ENCODE assay signal across 9 cellular contexts in genomic region chr5:141234109-141234508, GRCh38. TPM values are rescaled to one million over a fixed set of nuclear protein-coding genes. Genes with fewer than 3 reads are reported as not detected.
A peak's percentile ranks its signal among the peaks of the same experiment; 100 is the strongest.
DNase-seq lines count a peak whose midpoint lies in the region; FAIRE-seq and TF ChIP-seq lines count a peak whose summit lies in the region.
"Had no signal": no experiment of that assay in that cellular context is flagged by ENCODE, and none has a peak within 500 bp of the region (broad histone marks: within the 10 kb centered on the region; RNA-seq: fewer than 3 reads in every experiment).

No MANE protein-coding gene starts in this region.

- no peak overlapping the region for H3K4me2 ChIP-seq in MM.1S (ENCODE audit: low read depth, low read length)
- peak overlapping the region; percentile 16 for H3K4me2 ChIP-seq in osteoblast (ENCODE audit: insufficient read depth, low read length)
- no peak overlapping the region for H3K4me2 ChIP-seq in hepatocyte

- no peak overlapping the region for H3K4me3 ChIP-seq in MM.1S (ENCODE audit: low read length)
- no peak overlapping the region for H3K4me3 ChIP-seq in choroid plexus epithelial cell (ENCODE audit: low read depth, low read length)
- H3K4me3 ChIP-seq in osteoblast (ENCODE audit: insufficient read depth, low read length) = peak overlapping the region; percentile 48
- H3K4me3 ChIP-seq in hepatocyte = no peak overlapping the region

- DNase-seq in D721Med (ENCODE audit: insufficient read length, low spot score) (no peak), MM.1S (no peak), choroid plexus epithelial cell (ENCODE audit: low read depth) (peak; percentile 2), osteoblast (ENCODE audit: insufficient read length, low spot score, missing footprints) (no peak), NCI-H2081 treated with DMSO at 0.1 percent for 48 hours (lab: John Stamatoyannopoulos, UW) (no peak), mucosa of gallbladder (ENCODE audit: low spot score) (no peak), NCI-H1930 (lab: John Stamatoyannopoulos, UW) (no peak), hepatocyte (ENCODE audit: low spot score) (no peak)
- DNase-seq: NCI-H1694 had no signal

- H3K79me2 ChIP-seq in MM.1S (ENCODE audit: low read length) (no peaks in the 10 kb centered on the region), osteoblast (ENCODE audit: insufficient read depth, low read length) (no peaks in the 10 kb centered on the region), hepatocyte (no peaks in the 10 kb centered on the region)

- WGBS in hepatocyte (ENCODE audit: low lambda C conversion rate, missing lambda C conversion rate) = 77% methylated on average over 9 of the region's 9 CpGs

- H4K20me1 ChIP-seq in MM.1S (ENCODE audit: insufficient read depth, low read length) (no peaks in the 10 kb centered on the region), osteoblast (ENCODE audit: insufficient read depth, low read length) (no peaks in the 10 kb centered on the region), hepatocyte (ENCODE audit: insufficient read depth, poor library complexity, severe bottlenecking) (no peaks in the 10 kb centered on the region)

- H3K9me2 ChIP-seq in MM.1S (replicated peaks; ENCODE audit: insufficient read depth, low read length) (no peaks in the 10 kb centered on the region), hepatocyte (replicated peaks; ENCODE audit: insufficient read depth) (no peaks in the 10 kb centered on the region)

- peak; percentile 38 for TF ChIP-seq CTCF in D721Med (IDR thresholded peaks at IDR 0.05; ENCODE audit: insufficient read depth, missing control alignments)
- TF ChIP-seq CTCF in MM.1S (IDR thresholded peaks at IDR 0.05; ENCODE audit: low read length) = peak; percentile 31
- peak; percentile 18 for TF ChIP-seq CTCF in choroid plexus epithelial cell (conservative IDR thresholded peaks at IDR 0.05; ENCODE audit: low read depth, low read length)
- TF ChIP-seq CTCF in osteoblast (IDR thresholded peaks at IDR 0.05; ENCODE audit: extremely low read depth, low read depth, low read length) = peak; percentile 35
- TF ChIP-seq CTCF in hepatocyte (IDR thresholded peaks at IDR 0.05; ENCODE audit: poor library complexity) = no peak

- H3K4me1 ChIP-seq in MM.1S (ENCODE audit: low read length) (no peaks in the 10 kb centered on the region), osteoblast (ENCODE audit: insufficient read depth, low read length) (no peaks in the 10 kb centered on the region), hepatocyte (ENCODE audit: insufficient read depth) (no peaks in the 10 kb centered on the region)

- H3K27me3 ChIP-seq in MM.1S (replicated peaks; ENCODE audit: insufficient read depth, low read length) (no peaks in the 10 kb centered on the region), osteoblast (ENCODE audit: insufficient read depth, low read length) (no peaks in the 10 kb centered on the region), hepatocyte (no peaks in the 10 kb centered on the region)

- no peak for FAIRE-seq in D721Med (lab: Jason Lieb, UNC)

- H3K9me3 ChIP-seq in MM.1S (replicated peaks; ENCODE audit: insufficient read depth, low read length) = 0 out of 2 replicates have a peak, but pooled peaks cover 3% of the 10 kb centered on the region
- peaks cover 4% of the 10 kb centered on the region for H3K9me3 ChIP-seq in osteoblast (ENCODE audit: low read depth, low read length)
- peaks cover 26% of the 10 kb centered on the region for H3K9me3 ChIP-seq in hepatocyte (ENCODE audit: low read depth)

- H3K27ac ChIP-seq in MM.1S (ENCODE audit: low read length) (no peak overlapping the region), osteoblast (ENCODE audit: low read depth, low read length) (no peak overlapping the region), hepatocyte (no peak overlapping the region)

- H3K36me3 ChIP-seq in MM.1S (replicated peaks; ENCODE audit: insufficient read depth, low read length) = no peaks in the 10 kb centered on the region
- no peaks in the 10 kb centered on the region for H3K36me3 ChIP-seq in osteoblast (ENCODE audit: insufficient read depth, low read length)
- no peaks in the 10 kb centered on the region for H3K36me3 ChIP-seq in hepatocyte (replicated peaks; ENCODE audit: insufficient read depth, low read depth)

- H3F3A ChIP-seq in MM.1S (ENCODE audit: insufficient read depth, low read length) = no peaks in the 10 kb centered on the region

- no peak overlapping the region for H3K9ac ChIP-seq in MM.1S (ENCODE audit: low read length)

- no peak overlapping the region for H2AFZ ChIP-seq in MM.1S (ENCODE audit: low read length)
- no peak overlapping the region for H2AFZ ChIP-seq in osteoblast (ENCODE audit: low read length)
- no peak overlapping the region for H2AFZ ChIP-seq in hepatocyte

RNA-seq across cellular contexts. Expression of gene PCDHB14, which starts 11.0 kb away (rescaled TPM):
- total RNA-seq in osteoblast = 2.7 and 2.9 TPM in 2 replicates
- total RNA-seq in mucosa of gallbladder = 9.4 TPM
- 3.9 and 4.3 TPM in 2 replicates for total RNA-seq in hepatocyte
- 2.2 and 3.0 TPM in 2 replicates for polyA plus RNA-seq in hepatocyte

RNA-seq across cellular contexts. Expression of gene PCDHB15, which starts 11.1 kb away (rescaled TPM):
- total RNA-seq in osteoblast = 0.88 and 1.1 TPM in 2 replicates
- 3.6 TPM for total RNA-seq in mucosa of gallbladder
- 1.8 and 3.3 TPM in 2 replicates for total RNA-seq in hepatocyte
- 2.0 and 2.6 TPM in 2 replicates for polyA plus RNA-seq in hepatocyte

RNA-seq across cellular contexts. Expression of gene PCDHB13, which starts 20.4 kb away (rescaled TPM):
- 2.1 and 2.2 TPM in 2 replicates for total RNA-seq in osteoblast
- total RNA-seq in mucosa of gallbladder = 8.3 TPM
- total RNA-seq in hepatocyte = 1.9 and 2.0 TPM in 2 replicates
- polyA plus RNA-seq in hepatocyte = 0.50 and 1.1 TPM in 2 replicates

RNA-seq across cellular contexts. Expression of gene PCDHB12, which starts 25.6 kb away (rescaled TPM):
- 0.59 and 0.72 TPM in 2 replicates for total RNA-seq in osteoblast
- 3.5 TPM for total RNA-seq in mucosa of gallbladder
- total RNA-seq in hepatocyte = 1.1 and 1.4 TPM in 2 replicates
- 0.86 and 0.97 TPM in 2 replicates for polyA plus RNA-seq in hepatocyte

RNA-seq across cellular contexts. Expression of gene PCDHB11, which starts 34.7 kb away (rescaled TPM):
- total RNA-seq in osteoblast (1.1 and 1.8 TPM in 2 replicates), mucosa of gallbladder (8.5 TPM), hepatocyte (0.92 and 2.1 TPM in 2 replicates)
- polyA plus RNA-seq in hepatocyte = 1.2 and 1.8 TPM in 2 replicates
